In genomic region chr14:53190938-53191337, GRCh38 we compare ENCODE assay signal across 10 cellular contexts. TPM values are rescaled to one million over a fixed set of nuclear protein-coding genes. Genes with fewer than 3 reads are reported as not detected.
DNase-seq lines count a peak whose midpoint lies in the region; ATAC-seq and TF ChIP-seq lines count a peak whose summit lies in the region.
"Had no signal": no experiment of that assay in that cellular context is flagged by ENCODE, and none has a peak within 500 bp of the region (broad histone marks: within the 10 kb centered on the region; RNA-seq: fewer than 3 reads in every experiment).

No MANE protein-coding gene starts in this region.

- peak overlapping the region; percentile 24 for H3K4me3 Mint-ChIP-seq in activated naive CD4-positive, alpha-beta T cell treated with anti-CD3 and anti-CD28 coated beads, Interleukin-2, amount 50 U/mL, for 24 hours
- no peak overlapping the region for H3K4me3 Mint-ChIP-seq in chondrocyte (ENCODE audit: unreplicated experiment)

- H3K9me3 ChIP-seq in gastrocnemius medialis: no peaks in the 10 kb centered on the region
- H3K9me3 ChIP-seq in heart right ventricle: no peaks in the 10 kb centered on the region

- peaks cover 15% of the 10 kb centered on the region for H3K4me1 Mint-ChIP-seq in activated naive CD4-positive, alpha-beta T cell treated with anti-CD3 and anti-CD28 coated beads, Interleukin-2, amount 50 U/mL, for 24 hours
- peaks cover 3% of the 10 kb centered on the region for H3K4me1 Mint-ChIP-seq in chondrocyte (ENCODE audit: low read depth)

- H3K27ac ChIP-seq in gastrocnemius medialis: no peak overlapping the region
- no peak overlapping the region for H3K27ac ChIP-seq in heart right ventricle

- H3K4me3 ChIP-seq in gastrocnemius medialis: no peak overlapping the region
- no peak overlapping the region for H3K4me3 ChIP-seq in heart right ventricle

- WGBS in heart right ventricle, 2 donors: 89 to 94% methylated on average over 2 of the region's 2 CpGs

- in situ Hi-C loops in gastrocnemius medialis (cut with MboI; ENCODE audit: low sequenced_read_pairs in 4 of 4): no loop called here

- H3K27ac Mint-ChIP-seq in activated naive CD4-positive, alpha-beta T cell treated with anti-CD3 and anti-CD28 coated beads, Interleukin-2, amount 50 U/mL, for 24 hours: peak overlapping the region; percentile 98
- H3K27ac Mint-ChIP-seq in chondrocyte (ENCODE audit: unreplicated experiment): no peak overlapping the region

- TF ChIP-seq CTCF in chondrocyte (IDR thresholded peaks at IDR 0.05): no peak
- TF ChIP-seq CTCF in gastrocnemius medialis (IDR thresholded peaks at IDR 0.05 in 4 of 5, conservative IDR thresholded peaks at IDR 0.05 in 1 of 5): no peak
- no peak for TF ChIP-seq CTCF in heart right ventricle (IDR thresholded peaks at IDR 0.05)

- H3K9me3 Mint-ChIP-seq in activated naive CD4-positive, alpha-beta T cell treated with anti-CD3 and anti-CD28 coated beads, Interleukin-2, amount 50 U/mL, for 24 hours: no peaks in the 10 kb centered on the region
- H3K9me3 Mint-ChIP-seq in chondrocyte (ENCODE audit: low read depth): no peaks in the 10 kb centered on the region

- no peaks in the 10 kb centered on the region for H3K36me3 Mint-ChIP-seq in activated naive CD4-positive, alpha-beta T cell treated with anti-CD3 and anti-CD28 coated beads, Interleukin-2, amount 50 U/mL, for 24 hours
- no peaks in the 10 kb centered on the region for H3K36me3 Mint-ChIP-seq in chondrocyte (ENCODE audit: low read depth)

- no peaks in the 10 kb centered on the region for H3K27me3 ChIP-seq in gastrocnemius medialis
- H3K27me3 ChIP-seq in heart right ventricle: no peaks in the 10 kb centered on the region

- H3K27me3 Mint-ChIP-seq in activated naive CD4-positive, alpha-beta T cell treated with anti-CD3 and anti-CD28 coated beads, Interleukin-2, amount 50 U/mL, for 24 hours: no peaks in the 10 kb centered on the region
- peaks cover 3% of the 10 kb centered on the region for H3K27me3 Mint-ChIP-seq in chondrocyte (ENCODE audit: low read depth)

- intact Hi-C loops in posterior vena cava (cut with DNase I) (no loop called here), gastrocnemius medialis (cut with DNase I; ENCODE audit: low total_unique reads) (no loop called here), heart right ventricle (cut with DNase I) (no loop called here)

- no peak for TF ChIP-seq POLR2A in gastrocnemius medialis (IDR thresholded peaks at IDR 0.05)

- H3K4me1 ChIP-seq in gastrocnemius medialis (no peaks in the 10 kb centered on the region), heart right ventricle (no peaks in the 10 kb centered on the region)

- DNase-seq in stimulated activated CD4-positive, alpha-beta T cell treated with anti-CD3 and anti-CD28 coated beads, Interleukin-1b, Interleukin-23, amount 100 ng/mL, for 24 hours (ENCODE audit: low read depth in 4 of 4, low spot score in 1 of 4): peak; percentile 27 to 51 (median 36)
- no peak for DNase-seq in chondrocyte (ENCODE audit: low spot score)
- no peak for DNase-seq in posterior vena cava (ENCODE audit: low spot score)
- DNase-seq in gastrocnemius medialis: no peak
- no peak for DNase-seq in heart right ventricle
- DNase-seq: Calu3, NCI-H526 had no signal

- ATAC-seq in GM18511 (IDR thresholded peaks at IDR 0.05; ENCODE audit: unreplicated experiment) (peak; percentile 67), HG02884 (IDR thresholded peaks at IDR 0.05; ENCODE audit: unreplicated experiment) (peak; percentile 61), gastrocnemius medialis (no peak), heart right ventricle (no peak)

- H3K36me3 ChIP-seq in gastrocnemius medialis (no peaks in the 10 kb centered on the region), heart right ventricle (no peaks in the 10 kb centered on the region)

RNA-seq across cellular contexts. Expression of gene DDHD1, which starts 37.8 kb away (rescaled TPM):
- 12.9 to 16.5 TPM (median 13.7 TPM) in 3 replicates for total RNA-seq in chondrocyte
- 10 to 100 TPM; 15.8 to 20.1 TPM for total RNA-seq in posterior vena cava
- total RNA-seq in gastrocnemius medialis: 10 to 100 TPM in 1 of 4 donors, 1 to 10 TPM in 3; 4.4 to 10.1 (median 6.8) TPM
- 1 to 10 TPM; 6.0 to 9.6 (median 7.6) TPM for total RNA-seq in heart right ventricle
- 1 to 10 TPM; 2.1 to 4.7 TPM for polyA plus RNA-seq in heart right ventricle

Comparison
In these comparisons a context has a peak if more than half of its experiments do, and no peak if none do; other contexts are left out.
1. ATAC-seq: peak in GM18511 (single experiment) and HG02884 (single experiment); none in gastrocnemius medialis (0 of 2) and heart right ventricle (0 of 8).
2. DNase-seq: peak in stimulated activated CD4-positive, alpha-beta T cell treated with anti-CD3 and anti-CD28 coated beads, Interleukin-1b, Interleukin-23, amount 100 ng/mL, for 24 hours (4 of 4); none in chondrocyte (single experiment), posterior vena cava (single experiment), gastrocnemius medialis (0 of 2) and heart right ventricle (0 of 2).